22 cellular contexts compared by ENCODE assay signal in the genomic region with DNA sequence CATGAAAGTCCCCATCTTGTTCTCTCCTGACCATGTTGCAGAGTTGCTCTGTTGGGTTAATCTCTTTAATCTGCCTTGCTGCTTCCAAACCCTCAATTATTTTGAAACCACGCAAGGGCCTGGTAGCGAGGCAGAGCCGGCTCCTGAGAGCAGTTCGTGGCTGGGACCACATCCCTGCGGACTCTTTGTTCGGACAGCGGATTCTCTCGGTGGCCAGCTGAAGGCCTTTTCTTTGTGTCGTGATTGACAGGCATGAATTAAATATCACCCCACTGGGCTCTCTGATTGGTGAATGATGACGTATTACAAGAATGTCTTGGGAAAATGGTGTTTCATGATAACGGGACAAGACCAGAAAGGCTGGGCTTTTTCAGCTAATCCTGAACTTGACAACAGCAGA.
A peak's percentile ranks its signal among the peaks of the same experiment; 100 is the strongest.
DNase-seq lines count a peak whose midpoint lies in the region; ATAC-seq and TF ChIP-seq lines count a peak whose summit lies in the region.
"Had no signal": no experiment of that assay in that cellular context is flagged by ENCODE, and none has a peak within 500 bp of the region (broad histone marks: within the 10 kb centered on the region; RNA-seq: fewer than 3 reads in every experiment).

No MANE protein-coding gene starts in this region.

- no peak overlapping the region for H3K4me2 ChIP-seq in GM23338
- H3K4me2 ChIP-seq: SK-N-SH had no signal

- H3K9me2 ChIP-seq in GM23338 (ENCODE audit: insufficient read depth) = no peaks in the 10 kb centered on the region
- H3K9me2 ChIP-seq: SK-N-SH had no signal

- H3K27me3 ChIP-seq in GM23338 (ENCODE audit: insufficient read depth) = no peaks in the 10 kb centered on the region
- H3K27me3 ChIP-seq in WERI-Rb-1 (ENCODE audit: insufficient read depth, low read depth, severe bottlenecking) = no peaks in the 10 kb centered on the region
- H3K27me3 ChIP-seq in upper lobe of left lung = no peaks in the 10 kb centered on the region
- H3K27me3 ChIP-seq: ascending aorta had no signal

- no peaks in the 10 kb centered on the region for H4K20me1 ChIP-seq in GM23338 (replicated peaks; ENCODE audit: insufficient read depth)

- no peak for TF ChIP-seq EP300 in upper lobe of left lung (IDR thresholded peaks at IDR 0.05)

- ATAC-seq in GM23338 = no peak
- no peak for ATAC-seq in GM21360 (IDR thresholded peaks at IDR 0.05; ENCODE audit: unreplicated experiment)
- ATAC-seq in HG03571 (IDR thresholded peaks at IDR 0.05; ENCODE audit: unreplicated experiment) = no peak
- no peak for ATAC-seq in upper lobe of left lung (ENCODE audit: low FRiP score in 2 of 2)
- ATAC-seq: GM12878 had no signal

- 93% methylated on average over 11 of the region's 11 CpGs for WGBS in upper lobe of left lung, 2 donors

- TF ChIP-seq POLR2A in upper lobe of left lung (IDR thresholded peaks at IDR 0.05) = no peak

- H3K9me3 Mint-ChIP-seq in GM23338 = no peaks in the 10 kb centered on the region; the same call in 2 of the 3 replicates
- H3K9me3 Mint-ChIP-seq: nephron had no signal

- H3K36me3 Mint-ChIP-seq in GM23338 (ENCODE audit: low read depth) = no peaks in the 10 kb centered on the region
- H3K36me3 Mint-ChIP-seq: immature natural killer cell had no signal

- H3K4me1 ChIP-seq in GM23338 (ENCODE audit: insufficient read depth) (no peaks in the 10 kb centered on the region), upper lobe of left lung (no peaks in the 10 kb centered on the region)
- H3K4me1 ChIP-seq: ascending aorta had no signal

- H2AFZ ChIP-seq in GM23338 = peak overlapping the region; percentile 87; the same call in 1 of the 2 replicates

- peaks cover 3% of the 10 kb centered on the region for H3K27me3 Mint-ChIP-seq in GM23338 (ENCODE audit: insufficient read depth, low read depth, poor library complexity)

- TF ChIP-seq CTCF in GM23338 (conservative IDR thresholded peaks at IDR 0.05; ENCODE audit: low read depth in 2 of 2) (no peak), WERI-Rb-1 (IDR thresholded peaks at IDR 0.05; ENCODE audit: low read depth, low read length) (no peak), upper lobe of left lung (IDR thresholded peaks at IDR 0.05) (no peak)

- no peak overlapping the region for H3K4me3 ChIP-seq in GM23338
- no peak overlapping the region for H3K4me3 ChIP-seq in WERI-Rb-1 (ENCODE audit: low read depth, low read length)
- H3K4me3 ChIP-seq in upper lobe of left lung = no peak overlapping the region
- H3K4me3 ChIP-seq: ascending aorta, GM12878, thoracic aorta had no signal

- no peak overlapping the region for H3K27ac Mint-ChIP-seq in GM23338
- H3K27ac Mint-ChIP-seq: immature natural killer cell, nephron had no signal

- H3K36me3 ChIP-seq in GM23338 (ENCODE audit: insufficient read depth) (no peaks in the 10 kb centered on the region), WERI-Rb-1 (no peaks in the 10 kb centered on the region), upper lobe of left lung (no peaks in the 10 kb centered on the region)
- H3K36me3 ChIP-seq: ascending aorta, thoracic aorta had no signal

- H3K9me3 ChIP-seq in WERI-Rb-1 (ENCODE audit: severe bottlenecking) (no peaks in the 10 kb centered on the region), upper lobe of left lung (no peaks in the 10 kb centered on the region)
- H3K9me3 ChIP-seq: ascending aorta, SK-N-SH, thoracic aorta had no signal

- no peaks in the 10 kb centered on the region for H3K4me1 Mint-ChIP-seq in GM23338
- H3K4me1 Mint-ChIP-seq: immature natural killer cell, nephron had no signal

- H3K27ac ChIP-seq in GM23338 (ENCODE audit: low read depth) (no peak overlapping the region), WERI-Rb-1 (no peak overlapping the region), upper lobe of left lung (no peak overlapping the region)
- H3K27ac ChIP-seq: ascending aorta, thoracic aorta had no signal

- DNase-seq in GM23338 (ENCODE audit: low spot score) = peak; percentile 19
- peak; percentile 10 for DNase-seq in WERI-Rb-1
- DNase-seq in hippocampal formation (lab: John Stamatoyannopoulos, UW) = peak; percentile 71 to 90
- peak in 53 of 56 donors; percentile 4 to 83 (median 65) for DNase-seq in nucleus accumbens (lab: John Stamatoyannopoulos, UW)
- no peak for DNase-seq in effector CD4-positive, alpha-beta T cell
- DNase-seq in upper lobe of left lung = no peak
- DNase-seq: activated CD4-positive, alpha-beta T cell treated with anti-CD3 and anti-CD28 coated beads for 4 hours; activated naive CD4-positive, alpha-beta T cell; foreskin melanocyte; immature natural killer cell; mammary epithelial cell; NCI-H2081 treated with DMSO at 0.1 percent for 48 hours; NCI-H526 treated with DMSO at 0.1 percent for 48 hours; SK-N-SH; small intestine; T1000 had no signal

- H3F3A ChIP-seq in GM23338 (replicated peaks; ENCODE audit: low read depth) = no peaks in the 10 kb centered on the region

- H3K79me2 ChIP-seq in GM23338 (replicated peaks; ENCODE audit: insufficient read depth) = no peaks in the 10 kb centered on the region

- H3K4me3 Mint-ChIP-seq in GM23338 = no peak overlapping the region
- H3K4me3 Mint-ChIP-seq: immature natural killer cell, nephron had no signal

TF ChIP-seq in GM23338, 12 proteins besides CTCF, POLR2A, EP300 and RAD21 (continues in another document):
- no peak for TF ChIP-seq ZNF462 (CRISPR knock-in tag; IDR thresholded peaks at IDR 0.05)

Comparison
In these comparisons a context has a peak if more than half of its experiments do, and no peak if none do; other contexts are left out.
1. DNase-seq: peak in GM23338 (single experiment), WERI-Rb-1 (single experiment), hippocampal formation (2 of 2) and nucleus accumbens (53 of 56); none in effector CD4-positive, alpha-beta T cell (single experiment) and upper lobe of left lung (0 of 2).